9 cellular contexts compared by ENCODE assay signal in genomic region chr9:104808030-104808614, GRCh38. TPM values are rescaled to one million over a fixed set of nuclear protein-coding genes. Genes with fewer than 3 reads are reported as not detected.
DNase-seq lines count a peak whose midpoint lies in the region; ATAC-seq and TF ChIP-seq lines count a peak whose summit lies in the region.
"Had no signal": no experiment of that assay in that cellular context is flagged by ENCODE, and none has a peak within 500 bp of the region (broad histone marks: within the 10 kb centered on the region; RNA-seq: fewer than 3 reads in every experiment).

No MANE protein-coding gene starts in this region.

- peak; percentile 46 for TF ChIP-seq CTCF in A673 (conservative IDR thresholded peaks at IDR 0.05; ENCODE audit: low read depth, low read length)
- TF ChIP-seq CTCF in HFF-Myc (IDR thresholded peaks at IDR 0.05; ENCODE audit: low read depth, low read length, missing control alignments), result peak; percentile 25
- no peak for TF ChIP-seq CTCF in RWPE1 (conservative IDR thresholded peaks at IDR 0.05; ENCODE audit: low read depth)
- peak in 2 of 11 experiments; percentile 8 to 19 for TF ChIP-seq CTCF in spleen (IDR thresholded peaks at IDR 0.05 in 8 of 11, conservative IDR thresholded peaks at IDR 0.05 in 3 of 11)

- CTCF ChIA-PET in A673 (lab: Charles Lee) (no interaction called here), RWPE1 (lab: Yijun Ruan, JAX) (interaction anchor here (1.4 kb wide), 1 partner anchor 8 kb away, joined by 3 read pairs; no protein-coding TSS in a partner anchor)

- H3K4me3 ChIP-seq in A673 (ENCODE audit: low read depth, low read length, poor library complexity, severe bottlenecking) (no peak overlapping the region), HFF-Myc (replicated peaks; ENCODE audit: low read depth, low read length) (no peak overlapping the region), spleen (no peak overlapping the region)

- intact Hi-C loops in A673 (cut with micrococcal nuclease; ENCODE audit: unreplicated experiment), result no loop called here
- intact Hi-C loops in head of caudate nucleus (cut with DNase I), result no loop called here
- intact Hi-C loops in spleen (cut with DNase I; ENCODE audit: low total_unique reads), result no loop called here

- DNase-seq in A673 (ENCODE audit: low spot score) (peak; percentile 51), HFF-Myc (ENCODE audit: extremely low read depth, low read depth) (no peak), RWPE1 (ENCODE audit: low spot score) (peak; percentile 25), head of caudate nucleus (peak; percentile 27 to 85 (median 62)), LoVo (ENCODE audit: low spot score) (no peak), spleen (no peak), SK-N-DZ (ENCODE audit: low spot score) (no peak)
- DNase-seq: NCI-H187 had no signal

- TF ChIP-seq POLR2A in spleen (IDR thresholded peaks at IDR 0.05), result no peak

- 65 to 80% (median 73%) methylated on average over 3 of the region's 3 CpGs for WGBS in spleen, 5 donors

- H3K4me1 ChIP-seq in A673 (ENCODE audit: insufficient read depth, low read length, poor library complexity, severe bottlenecking), result no peaks in the 10 kb centered on the region
- no peaks in the 10 kb centered on the region for H3K4me1 ChIP-seq in spleen

- POLR2A ChIA-PET in A673 (lab: Charles Lee; ENCODE audit: low non-redundant PET), result no interaction called here
- POLR2A ChIA-PET in RWPE1 (lab: Yijun Ruan, JAX; ENCODE audit: low non-redundant PET), result no interaction called here

- no peak for ATAC-seq in HG02798 (IDR thresholded peaks at IDR 0.05; ENCODE audit: poor library complexity, unreplicated experiment)

- H3K9me3 ChIP-seq in A673 (ENCODE audit: low read depth, low read length, poor library complexity, severe bottlenecking), result no peaks in the 10 kb centered on the region
- no peaks in the 10 kb centered on the region for H3K9me3 ChIP-seq in spleen

- no peak overlapping the region for H3K27ac ChIP-seq in A673 (ENCODE audit: low read depth, low read length, poor library complexity, severe bottlenecking)
- no peak overlapping the region for H3K27ac ChIP-seq in RWPE1
- no peak overlapping the region for H3K27ac ChIP-seq in spleen

- BruUV-seq in A673 (replicated peaks; lab: Mats Ljungman, UMichigan), result no TSS peak

- no peaks in the 10 kb centered on the region for H3K27me3 ChIP-seq in A673 (replicated peaks; ENCODE audit: insufficient read depth, low read depth, low read length, poor library complexity)
- H3K27me3 ChIP-seq in spleen (replicated peaks in 1 of 7), result no peaks in the 10 kb centered on the region

- H3K36me3 ChIP-seq in A673 (ENCODE audit: insufficient read depth, low read length, poor library complexity, severe bottlenecking) (no peaks in the 10 kb centered on the region), spleen (peaks cover 3 to 100% (median 41%) of the 10 kb centered on the region in 6 donors)

RNA-seq across cellular contexts. Expression of gene NIPSNAP3B, which starts 44.2 kb away (rescaled TPM):
- total RNA-seq in A673 (2021) (0.48 and 0.75 TPM in 2 replicates), spleen (1 to 10 TPM; 1.9 to 4.8 (median 4.3) TPM)
- polyA plus RNA-seq in spleen, result 1 to 10 TPM; 2.2 to 3.3 (median 2.8) TPM
- 4.9 and 5.1 TPM in 2 replicates for polyA plus RNA-seq in SK-N-DZ (2014; cell fraction: cytosol; rRNA removed)
- polyA plus RNA-seq in SK-N-DZ (2014; cell fraction: nucleus; rRNA removed), result 1.4 and 4.4 TPM in 2 replicates

Comparison
In these comparisons a context has a peak if more than half of its experiments do, and no peak if none do; other contexts are left out.
1. DNase-seq: peak in A673 (single experiment), RWPE1 (single experiment) and head of caudate nucleus (42 of 42); none in HFF-Myc (single experiment), LoVo (single experiment), spleen (single experiment) and SK-N-DZ (single experiment).